2 cellular contexts compared by ENCODE assay signal in genomic region chr15:74664028-74664616, GRCh38.
TF ChIP-seq lines count a peak whose summit lies in the region.

No MANE protein-coding gene starts in this region.

TF ChIP-seq in SK-N-SH treated with all-trans-retinoic acid at 6 μM for 48 hours, 23 proteins besides CTCF, POLR2A, EP300 and RAD21 (continued from another document):
- no peak for TF ChIP-seq TSHZ2 (CRISPR knock-in tag; IDR thresholded peaks at IDR 0.05)
- TF ChIP-seq CSRNP3 (CRISPR knock-in tag; IDR thresholded peaks at IDR 0.05), result no peak
- no peak for TF ChIP-seq ZNF8 (CRISPR knock-in tag; IDR thresholded peaks at IDR 0.05)
- no peak for TF ChIP-seq RARB (CRISPR knock-in tag; IDR thresholded peaks at IDR 0.05)
- no peak for TF ChIP-seq ZNF70 (CRISPR knock-in tag; IDR thresholded peaks at IDR 0.05)
- no peak for TF ChIP-seq ZNF565 (CRISPR knock-in tag; conservative IDR thresholded peaks at IDR 0.05; ENCODE audit: low read depth)
- TF ChIP-seq OSR1 (CRISPR knock-in tag; IDR thresholded peaks at IDR 0.05), result no peak
- TF ChIP-seq ZC3H10 (CRISPR knock-in tag; IDR thresholded peaks at IDR 0.05), result no peak
- TF ChIP-seq ZFP30 (CRISPR knock-in tag; IDR thresholded peaks at IDR 0.05), result no peak
- TF ChIP-seq ISL1 (CRISPR knock-in tag; IDR thresholded peaks at IDR 0.05), result no peak
- TF ChIP-seq ZFP3 (CRISPR knock-in tag; IDR thresholded peaks at IDR 0.05), result no peak
- TF ChIP-seq PATZ1 (CRISPR knock-in tag; IDR thresholded peaks at IDR 0.05; ENCODE audit: borderline replicate concordance), result no peak
- no peak for TF ChIP-seq TOX (CRISPR knock-in tag; IDR thresholded peaks at IDR 0.05; ENCODE audit: borderline replicate concordance)
- no peak for TF ChIP-seq TCF4 (CRISPR knock-in tag; IDR thresholded peaks at IDR 0.05; ENCODE audit: borderline replicate concordance)
- TF ChIP-seq PPARA (CRISPR knock-in tag; IDR thresholded peaks at IDR 0.05; ENCODE audit: borderline replicate concordance), result no peak
- TF ChIP-seq CREB5 (CRISPR knock-in tag; IDR thresholded peaks at IDR 0.05; ENCODE audit: low read depth), result no peak
- TF ChIP-seq GLIS3 (CRISPR knock-in tag; IDR thresholded peaks at IDR 0.05), result no peak
- no peak for TF ChIP-seq BACH2 (CRISPR knock-in tag; IDR thresholded peaks at IDR 0.05; ENCODE audit: borderline replicate concordance)
TF ChIP-seq in SK-N-SH treated with all-trans-retinoic acid at 6 μM for 48 hours: peak in this region for 0.

TF ChIP-seq in SK-N-SH, 30 proteins besides CTCF, POLR2A, EP300 and RAD21 (continued from another document):
- TF ChIP-seq ZBTB33 (IDR thresholded peaks at IDR 0.05; ENCODE audit: borderline replicate concordance, low read depth) (no peak), NRF1 (IDR thresholded peaks at IDR 0.05; ENCODE audit: low read depth, low read length) (no peak), GATA2 (CRISPR knock-in tag; IDR thresholded peaks at IDR 0.05) (no peak), MXI1 (IDR thresholded peaks at IDR 0.05; ENCODE audit: low read depth, low read length) (no peak), FOSL2 (IDR thresholded peaks at IDR 0.05; ENCODE audit: borderline replicate concordance, low read depth) (no peak), SIN3A (IDR thresholded peaks at IDR 0.05; ENCODE audit: borderline replicate concordance, low read depth, low read length) (no peak), FOXJ3 (CRISPR knock-in tag; IDR thresholded peaks at IDR 0.05) (no peak), EZH2phosphoT487 (IDR thresholded peaks at IDR 0.05; ENCODE audit: borderline replicate concordance, low read depth) (no peak), RXRA (IDR thresholded peaks at IDR 0.05; ENCODE audit: borderline replicate concordance, low read depth) (no peak)
